Comparison of ENCODE assay signal across 16 cellular contexts in the genomic region with DNA sequence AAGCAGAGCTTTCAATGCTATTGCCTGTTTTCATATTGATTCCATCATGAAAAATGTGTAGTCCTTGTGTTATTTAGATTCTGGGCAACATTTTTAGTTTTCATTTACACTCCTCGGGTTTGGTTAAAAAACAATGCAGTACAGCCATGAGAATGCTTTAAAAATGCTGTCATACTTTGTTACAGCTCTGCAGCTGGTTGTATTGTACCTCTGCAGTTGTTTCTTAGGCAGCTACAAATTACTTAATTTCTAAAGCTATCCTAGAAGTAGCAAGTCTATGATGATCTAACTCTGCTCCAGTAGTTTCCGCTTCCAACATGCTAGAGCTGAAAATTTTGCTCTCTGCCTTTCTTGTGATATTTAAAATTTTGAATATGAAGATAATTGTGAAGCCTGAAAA. TPM values are rescaled to one million over a fixed set of nuclear protein-coding genes. Genes with fewer than 3 reads are reported as not detected.
DNase-seq lines count a peak whose midpoint lies in the region; ATAC-seq and TF ChIP-seq lines count a peak whose summit lies in the region.
"Had no signal": no experiment of that assay in that cellular context is flagged by ENCODE, and none has a peak within 500 bp of the region (broad histone marks: within the 10 kb centered on the region; RNA-seq: fewer than 3 reads in every experiment).

No MANE protein-coding gene starts in this region.

- no peak for ATAC-seq in CD4-positive, CD25-positive, alpha-beta regulatory T cell (ENCODE audit: low read depth in 2 of 2)
- ATAC-seq in GM21576 (IDR thresholded peaks at IDR 0.05; ENCODE audit: unreplicated experiment) (no peak), body of pancreas (no peak), HG03565 (IDR thresholded peaks at IDR 0.05; ENCODE audit: unreplicated experiment) (no peak)
- ATAC-seq: PC-3 had no signal

- peaks cover 5% of the 10 kb centered on the region for H3K4me1 ChIP-seq in CD4-positive, CD25-positive, alpha-beta regulatory T cell (ENCODE audit: control insufficient read depth, insufficient read depth, low read length, poor library complexity, severe bottlenecking)
- H3K4me1 ChIP-seq in adipocyte (ENCODE audit: control insufficient read depth, insufficient read depth, low read length): peaks cover 35% of the 10 kb centered on the region
- peaks cover 16 to 98% (median 67%) of the 10 kb centered on the region in 6 donors for H3K4me1 ChIP-seq in spleen
- H3K4me1 ChIP-seq in body of pancreas: peaks cover 47% of the 10 kb centered on the region

- DNase-seq in CD4-positive, CD25-positive, alpha-beta regulatory T cell: no peak
- DNase-seq in adipocyte (ENCODE audit: low read depth) (peak; percentile 53), fibroblast of the aortic adventitia (ENCODE audit: low read depth) (peak; percentile 43), spleen (no peak), body of pancreas (no peak)
- DNase-seq: erythroblast; islet precursor cell; NCI-H187; NCI-H524; PC-3; SK-N-SH; stimulated activated CD4-positive, alpha-beta T cell treated with anti-CD3 and anti-CD28 coated beads, Interleukin-2, amount 100 ng/mL, for 24 hours; T1000 had no signal

- no peaks in the 10 kb centered on the region for H3K27me3 Mint-ChIP-seq in CD4-positive, CD25-positive, alpha-beta regulatory T cell
- H3K27me3 Mint-ChIP-seq: IgD-negative memory B cell had no signal

- H3K4me3 Mint-ChIP-seq in CD4-positive, CD25-positive, alpha-beta regulatory T cell: peak overlapping the region in 1 of 4 donors; percentile 12
- H3K4me3 Mint-ChIP-seq: IgD-negative memory B cell had no signal

- H3K27ac Mint-ChIP-seq in CD4-positive, CD25-positive, alpha-beta regulatory T cell: peak overlapping the region in 2 of 3 donors; percentile 26 to 62
- H3K27ac Mint-ChIP-seq: IgD-negative memory B cell had no signal

- H3K27ac ChIP-seq in CD4-positive, CD25-positive, alpha-beta regulatory T cell (ENCODE audit: insufficient read depth, low read length, poor library complexity, severe bottlenecking): no peak overlapping the region
- H3K27ac ChIP-seq in spleen (peak overlapping the region in 6 of 8 donors; percentile 25 to 51 (median 36)), body of pancreas (peak overlapping the region in 2 of 4 donors; percentile 21 to 54)

- peaks cover 20% of the 10 kb centered on the region for H3K36me3 Mint-ChIP-seq in CD4-positive, CD25-positive, alpha-beta regulatory T cell

- no peaks in the 10 kb centered on the region for H3K27me3 ChIP-seq in CD4-positive, CD25-positive, alpha-beta regulatory T cell (ENCODE audit: control insufficient read depth, insufficient read depth, low read length)
- no peaks in the 10 kb centered on the region for H3K27me3 ChIP-seq in adipocyte (replicated peaks; ENCODE audit: control insufficient read depth, insufficient read depth, low read length)
- H3K27me3 ChIP-seq in spleen (replicated peaks in 1 of 7): no peaks in the 10 kb centered on the region
- no peaks in the 10 kb centered on the region for H3K27me3 ChIP-seq in body of pancreas

- TF ChIP-seq CTCF in fibroblast of the aortic adventitia (IDR thresholded peaks at IDR 0.05; ENCODE audit: insufficient read depth, low read length) (no peak), spleen (IDR thresholded peaks at IDR 0.05 in 8 of 11, conservative IDR thresholded peaks at IDR 0.05 in 3 of 11) (no peak), body of pancreas (IDR thresholded peaks at IDR 0.05) (no peak)

- WGBS in spleen, 5 donors: 67 to 85% (median 76%) methylated on average over 2 of the region's 2 CpGs
- 70 to 78% methylated on average over 2 of the region's 2 CpGs for WGBS in body of pancreas, 2 donors

- H3K9ac ChIP-seq in adipocyte (ENCODE audit: low read length): peak overlapping the region; percentile 28
- H3K9ac ChIP-seq: SK-N-SH had no signal

- H3K9me3 ChIP-seq in CD4-positive, CD25-positive, alpha-beta regulatory T cell (ENCODE audit: control insufficient read depth in 2 of 2, low read length in 2 of 2): no peaks in the 10 kb centered on the region
- H3K9me3 ChIP-seq in adipocyte (ENCODE audit: control insufficient read depth, low read length): no peaks in the 10 kb centered on the region
- no peaks in the 10 kb centered on the region for H3K9me3 ChIP-seq in spleen
- H3K9me3 ChIP-seq in body of pancreas: no peaks in the 10 kb centered on the region
- H3K9me3 ChIP-seq: SK-N-SH had no signal

- intact Hi-C loops in spleen (cut with DNase I; ENCODE audit: low total_unique reads) (no loop called here), body of pancreas (cut with DNase I) (no loop called here)

- no peak overlapping the region for H3K4me3 ChIP-seq in CD4-positive, CD25-positive, alpha-beta regulatory T cell (ENCODE audit: low read depth, low read length)
- H3K4me3 ChIP-seq in adipocyte (ENCODE audit: low read length): peak overlapping the region; percentile 22
- no peak overlapping the region for H3K4me3 ChIP-seq in fibroblast of the aortic adventitia (ENCODE audit: low read depth, low read length)
- H3K4me3 ChIP-seq in spleen: peak overlapping the region in 1 of 8 donors; percentile 28
- H3K4me3 ChIP-seq in body of pancreas: no peak overlapping the region

- H3K36me3 ChIP-seq in CD4-positive, CD25-positive, alpha-beta regulatory T cell (ENCODE audit: control insufficient read depth, insufficient read depth, low read length): no peaks in the 10 kb centered on the region
- no peaks in the 10 kb centered on the region for H3K36me3 ChIP-seq in adipocyte (ENCODE audit: control insufficient read depth, insufficient read depth, low read length, severe bottlenecking)
- peaks cover 0 to 21% (median 0%) of the 10 kb centered on the region in 6 donors for H3K36me3 ChIP-seq in spleen
- H3K36me3 ChIP-seq in body of pancreas (replicated peaks in 1 of 2; ENCODE audit: insufficient read depth in 1 of 2, low read depth in 2 of 2): no peaks in the 10 kb centered on the region

- H3K4me1 Mint-ChIP-seq in CD4-positive, CD25-positive, alpha-beta regulatory T cell: peaks cover 9 to 55% (median 28%) of the 10 kb centered on the region in 4 donors

- TF ChIP-seq POLR2A in spleen (IDR thresholded peaks at IDR 0.05) (no peak), body of pancreas (IDR thresholded peaks at IDR 0.05) (no peak)

- H3K9me3 Mint-ChIP-seq in CD4-positive, CD25-positive, alpha-beta regulatory T cell: peaks cover 0 to 4% (median 0%) of the 10 kb centered on the region in 7 donors
- H3K9me3 Mint-ChIP-seq: IgD-negative memory B cell had no signal

RNA-seq across cellular contexts. Expression of a gene that starts 20.2 kb away (rescaled TPM):
- total RNA-seq in CD4-positive, CD25-positive, alpha-beta regulatory T cell: 13.8 TPM
- polyA plus RNA-seq in CD4-positive, CD25-positive, alpha-beta regulatory T cell: 1 to 10 TPM; 1.2 to 2.9 (median 2.1) TPM
- 38.8 and 44.7 TPM in 2 replicates for total RNA-seq in fibroblast of the aortic adventitia (ENCODE audit: low replicate concordance)
- total RNA-seq in spleen: 10 to 100 TPM; 59.2 to 82.5 (median 71.9) TPM
- 10 to 100 TPM in 1 of 3 donors, 1 to 10 TPM in 2; 4.8 to 13.0 (median 8.2) TPM for polyA plus RNA-seq in spleen
- total RNA-seq in body of pancreas: 10 to 100 TPM; 22.4 to 24.4 TPM

Comparison
In these comparisons a context has a peak if more than half of its experiments do, and no peak if none do; other contexts are left out.
1. DNase-seq: peak in adipocyte (single experiment) and fibroblast of the aortic adventitia (single experiment); none in CD4-positive, CD25-positive, alpha-beta regulatory T cell (0 of 3), spleen (single experiment) and body of pancreas (0 of 4).